Comparison of ENCODE assay signal across 1 cellular context in genomic region chr20:45311589-45312211, GRCh38.
A peak's percentile ranks its signal among the peaks of the same experiment; 100 is the strongest.
TF ChIP-seq lines count a peak whose summit lies in the region.

No MANE protein-coding gene starts in this region.

TF ChIP-seq in HepG2, 621 proteins besides CTCF, POLR2A, EP300 and RAD21 (continues in another document):
- TF ChIP-seq ZNF33B (CRISPR knock-in tag; IDR thresholded peaks at IDR 0.05) (0 out of 2 replicates have a peak, but pooled peaks have one; percentile 53), PHF5A (CRISPR knock-in tag; IDR thresholded peaks at IDR 0.05; ENCODE audit: low read depth, unreplicated experiment) (no peak), HMGXB4 (CRISPR knock-in tag; IDR thresholded peaks at IDR 0.05; ENCODE audit: borderline replicate concordance in 1 of 2, low read depth in 1 of 2) (peak in 1 of 2 experiments; percentile 38; a peak in 2 of 4 replicates), MED1 (CRISPR knock-in tag; IDR thresholded peaks at IDR 0.05) (no peak), ZNF121 (CRISPR knock-in tag; IDR thresholded peaks at IDR 0.05) (peak; percentile 99), ZNF296 (CRISPR knock-in tag; conservative IDR thresholded peaks at IDR 0.05) (0 out of 2 replicates have a peak, but pooled peaks have one; percentile 43), NONO (IDR thresholded peaks at IDR 0.05) (no peak), NONO (CRISPR knock-in tag; conservative IDR thresholded peaks at IDR 0.05) (no peak), HNRNPL (IDR thresholded peaks at IDR 0.05; ENCODE audit: low read depth, low read length) (0 out of 2 replicates have a peak, but pooled peaks have one; percentile 24), ISL2 (CRISPR knock-in tag; IDR thresholded peaks at IDR 0.05) (no peak), POGZ (CRISPR knock-in tag; IDR thresholded peaks at IDR 0.05) (0 out of 2 replicates have a peak, but pooled peaks have one; percentile 42), ZNF253 (CRISPR knock-in tag; IDR thresholded peaks at IDR 0.05; ENCODE audit: borderline replicate concordance) (peak; percentile 1; the same call in 1 of the 2 replicates), MATR3 (CRISPR knock-in tag; IDR thresholded peaks at IDR 0.05) (0 out of 2 replicates have a peak, but pooled peaks have one; percentile 87), ZNF672 (CRISPR knock-in tag; IDR thresholded peaks at IDR 0.05) (0 out of 2 replicates have a peak, but pooled peaks have one; percentile 26), TOPORS (CRISPR knock-in tag; IDR thresholded peaks at IDR 0.05) (peak; percentile 49; the same call in 1 of the 2 replicates), MAFG (CRISPR knock-in tag; IDR thresholded peaks at IDR 0.05) (no peak), EED (CRISPR knock-in tag; IDR thresholded peaks at IDR 0.05) (0 out of 2 replicates have a peak, but pooled peaks have one; percentile 60), NR2F6 (IDR thresholded peaks at IDR 0.05) (no peak), NR2F6 (CRISPR knock-in tag; IDR thresholded peaks at IDR 0.05) (no peak), KDM5B (CRISPR knock-in tag; IDR thresholded peaks at IDR 0.05; ENCODE audit: borderline replicate concordance) (peak; percentile 42; the same call in 1 of the 2 replicates), ZNF274 (CRISPR knock-in tag; IDR thresholded peaks at IDR 0.05) (peak; percentile 57; the same call in 1 of the 2 replicates), HOXD1 (CRISPR knock-in tag; IDR thresholded peaks at IDR 0.05) (0 out of 2 replicates have a peak, but pooled peaks have one; percentile 33), HNRNPLL (IDR thresholded peaks at IDR 0.05; ENCODE audit: low read depth, low read length, poor library complexity, severe bottlenecking) (peak; percentile 44), THAP11 (CRISPR knock-in tag; IDR thresholded peaks at IDR 0.05) (peak; percentile 26; the same call in 1 of the 2 replicates), GABPB1 (CRISPR knock-in tag; IDR thresholded peaks at IDR 0.05) (peak; percentile 60; the same call in 1 of the 2 replicates), RBAK (CRISPR knock-in tag; IDR thresholded peaks at IDR 0.05) (0 out of 2 replicates have a peak, but pooled peaks have one; percentile 10), SYNCRIP (IDR thresholded peaks at IDR 0.05; ENCODE audit: insufficient read depth, low read depth, low read length) (no peak), ZFYVE20 (CRISPR knock-in tag; IDR thresholded peaks at IDR 0.05; ENCODE audit: borderline replicate concordance, low read depth) (0 out of 2 replicates have a peak, but pooled peaks have one; percentile 54), FOXO1 (CRISPR knock-in tag; IDR thresholded peaks at IDR 0.05) (0 out of 2 replicates have a peak, but pooled peaks have one; percentile 19), CBFB (CRISPR knock-in tag; IDR thresholded peaks at IDR 0.05) (0 out of 2 replicates have a peak, but pooled peaks have one; percentile 44), ZMYM3 (CRISPR knock-in tag; IDR thresholded peaks at IDR 0.05) (peak; percentile 76), U2AF1 (optimal IDR thresholded peaks at IDR 0.05; ENCODE audit: low read depth, low read length) (peak; percentile 23), MIER3 (CRISPR knock-in tag; IDR thresholded peaks at IDR 0.05; ENCODE audit: borderline replicate concordance) (0 out of 2 replicates have a peak, but pooled peaks have one; percentile 39), ZNF407 (CRISPR knock-in tag; IDR thresholded peaks at IDR 0.05; ENCODE audit: not compliant biosample characterization) (peak; percentile 48), HOXA3 (CRISPR knock-in tag; IDR thresholded peaks at IDR 0.05) (0 out of 2 replicates have a peak, but pooled peaks have one; percentile 18), ZNF777 (CRISPR knock-in tag; IDR thresholded peaks at IDR 0.05) (peak; percentile 71)
- TF ChIP-seq, protein P1, sequence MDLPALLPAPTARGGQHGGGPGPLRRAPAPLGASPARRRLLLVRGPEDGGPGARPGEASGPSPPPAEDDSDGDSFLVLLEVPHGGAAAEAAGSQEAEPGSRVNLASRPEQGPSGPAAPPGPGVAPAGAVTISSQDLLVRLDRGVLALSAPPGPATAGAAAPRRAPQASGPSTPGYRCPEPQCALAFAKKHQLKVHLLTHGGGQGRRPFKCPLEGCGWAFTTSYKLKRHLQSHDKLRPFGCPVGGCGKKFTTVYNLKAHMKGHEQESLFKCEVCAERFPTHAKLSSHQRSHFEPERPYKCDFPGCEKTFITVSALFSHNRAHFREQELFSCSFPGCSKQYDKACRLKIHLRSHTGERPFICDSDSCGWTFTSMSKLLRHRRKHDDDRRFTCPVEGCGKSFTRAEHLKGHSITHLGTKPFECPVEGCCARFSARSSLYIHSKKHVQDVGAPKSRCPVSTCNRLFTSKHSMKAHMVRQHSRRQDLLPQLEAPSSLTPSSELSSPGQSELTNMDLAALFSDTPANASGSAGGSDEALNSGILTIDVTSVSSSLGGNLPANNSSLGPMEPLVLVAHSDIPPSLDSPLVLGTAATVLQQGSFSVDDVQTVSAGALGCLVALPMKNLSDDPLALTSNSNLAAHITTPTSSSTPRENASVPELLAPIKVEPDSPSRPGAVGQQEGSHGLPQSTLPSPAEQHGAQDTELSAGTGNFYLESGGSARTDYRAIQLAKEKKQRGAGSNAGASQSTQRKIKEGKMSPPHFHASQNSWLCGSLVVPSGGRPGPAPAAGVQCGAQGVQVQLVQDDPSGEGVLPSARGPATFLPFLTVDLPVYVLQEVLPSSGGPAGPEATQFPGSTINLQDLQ (CRISPR knock-in tag; IDR thresholded peaks at IDR 0.05): 0 out of 2 replicates have a peak, but pooled peaks have one; percentile 52
- TF ChIP-seq, protein P2, sequence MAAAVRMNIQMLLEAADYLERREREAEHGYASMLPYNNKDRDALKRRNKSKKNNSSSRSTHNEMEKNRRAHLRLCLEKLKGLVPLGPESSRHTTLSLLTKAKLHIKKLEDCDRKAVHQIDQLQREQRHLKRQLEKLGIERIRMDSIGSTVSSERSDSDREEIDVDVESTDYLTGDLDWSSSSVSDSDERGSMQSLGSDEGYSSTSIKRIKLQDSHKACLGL (CRISPR knock-in tag; IDR thresholded peaks at IDR 0.05): 0 out of 2 replicates have a peak, but pooled peaks have one; percentile 36
- TF ChIP-seq, protein P3, sequence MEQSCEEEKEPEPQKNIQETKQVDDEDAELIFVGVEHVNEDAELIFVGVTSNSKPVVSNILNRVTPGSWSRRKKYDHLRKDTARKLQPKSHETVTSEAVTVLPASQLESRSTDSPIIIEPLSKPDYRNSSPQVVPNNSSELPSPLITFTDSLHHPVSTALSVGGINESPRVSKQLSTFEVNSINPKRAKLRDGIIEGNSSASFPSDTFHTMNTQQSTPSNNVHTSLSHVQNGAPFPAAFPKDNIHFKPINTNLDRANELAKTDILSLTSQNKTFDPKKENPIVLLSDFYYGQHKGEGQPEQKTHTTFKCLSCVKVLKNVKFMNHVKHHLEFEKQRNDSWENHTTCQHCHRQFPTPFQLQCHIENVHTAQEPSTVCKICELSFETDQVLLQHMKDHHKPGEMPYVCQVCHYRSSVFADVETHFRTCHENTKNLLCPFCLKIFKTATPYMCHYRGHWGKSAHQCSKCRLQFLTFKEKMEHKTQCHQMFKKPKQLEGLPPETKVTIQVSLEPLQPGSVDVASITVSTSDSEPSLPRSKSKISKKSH (CRISPR knock-in tag; IDR thresholded peaks at IDR 0.05; ENCODE audit: borderline replicate concordance): 0 out of 2 replicates have a peak, but pooled peaks have one; percentile 21
- TF ChIP-seq, protein P4, sequence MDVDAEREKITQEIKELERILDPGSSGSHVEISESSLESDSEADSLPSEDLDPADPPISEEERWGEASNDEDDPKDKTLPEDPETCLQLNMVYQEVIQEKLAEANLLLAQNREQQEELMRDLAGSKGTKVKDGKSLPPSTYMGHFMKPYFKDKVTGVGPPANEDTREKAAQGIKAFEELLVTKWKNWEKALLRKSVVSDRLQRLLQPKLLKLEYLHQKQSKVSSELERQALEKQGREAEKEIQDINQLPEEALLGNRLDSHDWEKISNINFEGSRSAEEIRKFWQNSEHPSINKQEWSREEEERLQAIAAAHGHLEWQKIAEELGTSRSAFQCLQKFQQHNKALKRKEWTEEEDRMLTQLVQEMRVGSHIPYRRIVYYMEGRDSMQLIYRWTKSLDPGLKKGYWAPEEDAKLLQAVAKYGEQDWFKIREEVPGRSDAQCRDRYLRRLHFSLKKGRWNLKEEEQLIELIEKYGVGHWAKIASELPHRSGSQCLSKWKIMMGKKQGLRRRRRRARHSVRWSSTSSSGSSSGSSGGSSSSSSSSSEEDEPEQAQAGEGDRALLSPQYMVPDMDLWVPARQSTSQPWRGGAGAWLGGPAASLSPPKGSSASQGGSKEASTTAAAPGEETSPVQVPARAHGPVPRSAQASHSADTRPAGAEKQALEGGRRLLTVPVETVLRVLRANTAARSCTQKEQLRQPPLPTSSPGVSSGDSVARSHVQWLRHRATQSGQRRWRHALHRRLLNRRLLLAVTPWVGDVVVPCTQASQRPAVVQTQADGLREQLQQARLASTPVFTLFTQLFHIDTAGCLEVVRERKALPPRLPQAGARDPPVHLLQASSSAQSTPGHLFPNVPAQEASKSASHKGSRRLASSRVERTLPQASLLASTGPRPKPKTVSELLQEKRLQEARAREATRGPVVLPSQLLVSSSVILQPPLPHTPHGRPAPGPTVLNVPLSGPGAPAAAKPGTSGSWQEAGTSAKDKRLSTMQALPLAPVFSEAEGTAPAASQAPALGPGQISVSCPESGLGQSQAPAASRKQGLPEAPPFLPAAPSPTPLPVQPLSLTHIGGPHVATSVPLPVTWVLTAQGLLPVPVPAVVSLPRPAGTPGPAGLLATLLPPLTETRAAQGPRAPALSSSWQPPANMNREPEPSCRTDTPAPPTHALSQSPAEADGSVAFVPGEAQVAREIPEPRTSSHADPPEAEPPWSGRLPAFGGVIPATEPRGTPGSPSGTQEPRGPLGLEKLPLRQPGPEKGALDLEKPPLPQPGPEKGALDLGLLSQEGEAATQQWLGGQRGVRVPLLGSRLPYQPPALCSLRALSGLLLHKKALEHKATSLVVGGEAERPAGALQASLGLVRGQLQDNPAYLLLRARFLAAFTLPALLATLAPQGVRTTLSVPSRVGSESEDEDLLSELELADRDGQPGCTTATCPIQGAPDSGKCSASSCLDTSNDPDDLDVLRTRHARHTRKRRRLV (CRISPR knock-in tag; IDR thresholded peaks at IDR 0.05): 0 out of 2 replicates have a peak, but pooled peaks have one; percentile 37
